Comparison of ENCODE assay signal across 8 cellular contexts in genomic region chr19:16185123-16185924, GRCh38. TPM values are rescaled to one million over a fixed set of nuclear protein-coding genes. Genes with fewer than 3 reads are reported as not detected.
DNase-seq lines count a peak whose midpoint lies in the region; ATAC-seq, FAIRE-seq and TF ChIP-seq lines count a peak whose summit lies in the region.

FAM32A (plus strand) TSS chr19:16185410; CDS start chr19:16185443, 33 bp downstream.

- no peaks in the 10 kb centered on the region for H3K9me2 ChIP-seq in OCI-LY7 (ENCODE audit: insufficient read depth, low read length)

- peaks cover 29% of the 10 kb centered on the region for H3K36me3 ChIP-seq in OCI-LY7 (ENCODE audit: insufficient read depth, low read length)
- peaks cover 2 to 20% of the 10 kb centered on the region in 2 experiments for H3K36me3 ChIP-seq in endothelial cell of umbilical vein (ENCODE audit: control insufficient read depth in 2 of 2, extremely low read depth in 1 of 2, insufficient read depth in 2 of 2, low read length in 2 of 2)

- H3K4me2 ChIP-seq in OCI-LY7 (ENCODE audit: low read length) = peak within 1 kb of the TSS; percentile 81
- H3K4me2 ChIP-seq in endothelial cell of umbilical vein (ENCODE audit: insufficient read depth, low read length) = peak within 1 kb of the TSS; percentile 95

- DNase-seq in DMS 273 (lab: John Stamatoyannopoulos, UW; ENCODE audit: unreplicated experiment) = peak; percentile 99
- DNase-seq in HuH-7.5 (ENCODE audit: low spot score) = peak; percentile 98
- peak; percentile 99 for DNase-seq in OCI-LY7 (ENCODE audit: low spot score)
- peak; percentile 96 for DNase-seq in activated T-cell treated with anti-CD3 and anti-CD28 coated beads for 1 hour (ENCODE audit: low read depth)
- DNase-seq in endothelial cell of umbilical vein (ENCODE audit: low read depth, low spot score) = peak; percentile 99
- DNase-seq in midbrain (lab: John Stamatoyannopoulos, UW) = peak; percentile 98
- peak; percentile 97 to 98 for DNase-seq in stimulated activated CD8-positive, alpha-beta memory T cell treated with anti-CD3 and anti-CD28 coated beads, Interleukin-2, amount 100 ng/mL, for 1 hour (ENCODE audit: low read depth in 2 of 2)

- no TSS peak for BruUV-seq in OCI-LY7 (replicated peaks; lab: Mats Ljungman, UMichigan)
- no TSS peak for BruUV-seq in endothelial cell of umbilical vein (replicated peaks; lab: Mats Ljungman, UMichigan)

- CTCF ChIA-PET in OCI-LY7 (lab: Charles Lee; ENCODE audit: unreplicated experiment) (interaction anchor here (0.6 to 1.1 kb wide), 4 partner anchors 12 to 143 kb away, joined by 3 to 6 read pairs (median 4); partner anchors contain the start of gene AP1M1), endothelial cell of umbilical vein (lab: Charles Lee) (interaction anchor here (0.6 to 4.0 kb wide), 22 partner anchors 8 to 1093 kb away, joined by 3 to 70 read pairs (median 4); partner anchors contain the start of gene AP1M1)

- dilution Hi-C loops in endothelial cell of umbilical vein (cut with MboI; ENCODE audit: extremely low pct_ligation_motif_present, low sequenced_read_pairs) = no loop called here

- peak; percentile 79 for TF ChIP-seq POLR2A in endothelial cell of umbilical vein (IDR thresholded peaks at IDR 0.05; ENCODE audit: low read depth, low read length)

- H3K4me1 ChIP-seq in OCI-LY7 (ENCODE audit: insufficient read depth, low read length, poor library complexity, severe bottlenecking) (peaks cover 42% of the 10 kb centered on the region), endothelial cell of umbilical vein (ENCODE audit: control insufficient read depth, extremely low read depth, insufficient read depth, low read length) (peaks cover 10% of the 10 kb centered on the region)

- H3K27me3 ChIP-seq in endothelial cell of umbilical vein (ENCODE audit: control insufficient read depth in 2 of 2, insufficient read depth in 2 of 2, low read length in 2 of 2) = no peaks in the 10 kb centered on the region

- no peaks in the 10 kb centered on the region for H3K9me3 ChIP-seq in OCI-LY7 (ENCODE audit: low read length)
- H3K9me3 ChIP-seq in endothelial cell of umbilical vein (replicated peaks; ENCODE audit: control insufficient read depth, insufficient read depth, low read length) = no peaks in the 10 kb centered on the region

- H3K9ac ChIP-seq in endothelial cell of umbilical vein (replicated peaks; ENCODE audit: extremely low read depth, insufficient read depth, low read length) = peak within 1 kb of the TSS; percentile 93

- H3K27ac ChIP-seq in OCI-LY7 (ENCODE audit: low read depth, low read length, poor library complexity, severe bottlenecking) (peak within 1 kb of the TSS; percentile 42), endothelial cell of umbilical vein (ENCODE audit: insufficient read depth, low read depth, low read length) (peak within 1 kb of the TSS; percentile 76)

- FAIRE-seq in endothelial cell of umbilical vein (lab: Jason Lieb, UNC) = peak; percentile 99

- ATAC-seq in GM21526 (IDR thresholded peaks at IDR 0.05; ENCODE audit: low FRiP score, unreplicated experiment) = peak; percentile 74

- TF ChIP-seq CTCF in OCI-LY7 (conservative IDR thresholded peaks at IDR 0.05; ENCODE audit: low read length) (no peak; the same call in 1 of the 2 replicates), endothelial cell of umbilical vein (IDR thresholded peaks at IDR 0.05; ENCODE audit: extremely low read depth in 1 of 2, insufficient read depth in 1 of 2, low read depth in 1 of 2, low read length in 2 of 2) (peak in 1 of 2 donors; percentile 14)

- no peaks in the 10 kb centered on the region for H4K20me1 ChIP-seq in OCI-LY7 (ENCODE audit: insufficient read depth, low read length)
- no peaks in the 10 kb centered on the region for H4K20me1 ChIP-seq in endothelial cell of umbilical vein (replicated peaks; ENCODE audit: control insufficient read depth, extremely low read depth, insufficient read depth, low read length)

- H3K4me3 ChIP-seq in OCI-LY7 (ENCODE audit: low read depth, low read length, poor library complexity, severe bottlenecking) (peak within 1 kb of the TSS; percentile 88), endothelial cell of umbilical vein (replicated peaks in 1 of 3; ENCODE audit: insufficient read depth in 1 of 3, low read depth in 1 of 3, low read length in 3 of 3) (peak within 1 kb of the TSS; percentile 84 to 96 (median 84))

- peaks cover 17% of the 10 kb centered on the region for H3K79me2 ChIP-seq in OCI-LY7 (ENCODE audit: insufficient read depth, low read depth, low read length)
- H3K79me2 ChIP-seq in endothelial cell of umbilical vein (ENCODE audit: control insufficient read depth, insufficient read depth, low read length) = peaks cover 26% of the 10 kb centered on the region

- H2AFZ ChIP-seq in OCI-LY7 (ENCODE audit: low read length) (peak within 1 kb of the TSS; percentile 89; the same call in 1 of the 2 replicates), endothelial cell of umbilical vein (ENCODE audit: low read depth, low read length) (peak within 1 kb of the TSS; percentile 83)

- POLR2A ChIA-PET in OCI-LY7 (lab: Charles Lee) = interaction anchor here (0.6 to 1.9 kb wide), 10 partner anchors 9 to 399 kb away, joined by 3 to 13 read pairs (median 4); partner anchors contain the start of gene AP1M1
- POLR2A ChIA-PET in endothelial cell of umbilical vein (lab: Charles Lee) = interaction anchor here (0.6 to 2.4 kb wide), 3 partner anchors 12 to 231 kb away, joined by 3 to 12 read pairs (median 3); partner anchors contain the start of gene AP1M1

- intact Hi-C loops in OCI-LY7 (cut with micrococcal nuclease; ENCODE audit: unreplicated experiment) (loop anchor here (2.0 kb wide), 1 partner anchor 75 kb away; the partner anchor contains the start of gene RAB8A), endothelial cell of umbilical vein (cut with micrococcal nuclease) (loop anchor here (1.0 to 10.0 kb wide), 5 partner anchors 12 to 1081 kb away; partner anchors contain the start of genes AP1M1, RAB8A and SYDE1)

- no peaks in the 10 kb centered on the region for H3K9me1 ChIP-seq in endothelial cell of umbilical vein (replicated peaks; ENCODE audit: control insufficient read depth, extremely low read depth, insufficient read depth, low read length)

TF ChIP-seq in endothelial cell of umbilical vein, 7 proteins besides CTCF, POLR2A, EP300 and RAD21:
- TF ChIP-seq POLR2AphosphoS5 (IDR thresholded peaks at IDR 0.05; ENCODE audit: insufficient read depth, low read depth, low read length) = peak; percentile 82
- TF ChIP-seq MAX (IDR thresholded peaks at IDR 0.05; ENCODE audit: insufficient read depth, insufficient read length) = no peak
- TF ChIP-seq JUN (IDR thresholded peaks at IDR 0.05; ENCODE audit: borderline replicate concordance, insufficient read depth, insufficient read length, low read depth) = no peak
- peak; percentile 96 for TF ChIP-seq GATA2 (IDR thresholded peaks at IDR 0.05; ENCODE audit: insufficient read depth, insufficient read length, low read depth, low read length)
- no peak for TF ChIP-seq EZH2 (IDR thresholded peaks at IDR 0.05; ENCODE audit: borderline replicate concordance, low read depth, low read length, severe bottlenecking)
TF ChIP-seq in endothelial cell of umbilical vein: peak in this region for 2.

RNA-seq across cellular contexts. Expression of gene FAM32A, which starts in this region (rescaled TPM):
- total RNA-seq in OCI-LY7 (2014; rRNA removed; shearing (Covaris generic)) = 71.0 and 104 TPM in 2 replicates
- total RNA-seq in OCI-LY7 (2022) (64.5 and 65.7 TPM in 2 replicates), endothelial cell of umbilical vein (76.3 and 82.8 TPM in 2 replicates)
- 107 and 130 TPM in 2 replicates for polyA plus RNA-seq in endothelial cell of umbilical vein
- 152 and 160 TPM in 2 replicates for polyA plus RNA-seq in endothelial cell of umbilical vein (2011; cell fraction: cytosol; rRNA removed)
- 81.6 and 86.8 TPM in 2 replicates for polyA plus RNA-seq in endothelial cell of umbilical vein (2011; cell fraction: nucleus; rRNA removed)
- 112 and 123 TPM in 2 replicates for polyA plus RNA-seq in endothelial cell of umbilical vein (2012)
- polyA minus RNA-seq in endothelial cell of umbilical vein = 56.6 and 57.3 TPM in 2 replicates
- 35.3 TPM for polyA minus RNA-seq in endothelial cell of umbilical vein (2011; cell fraction: cytosol; rRNA and poly(A)+ RNA removed)
- 18.3 and 20.8 TPM in 2 replicates for polyA minus RNA-seq in endothelial cell of umbilical vein (2011; cell fraction: nucleus; rRNA and poly(A)+ RNA removed)

Comparison
In these comparisons a context has a peak if more than half of its experiments do, and no peak if none do; other contexts are left out.
1. Peak in every context shown above with its lines: DNase-seq, ATAC-seq, H3K4me3 ChIP-seq and H3K27ac ChIP-seq.